ENCODE assay signal across 16 cellular contexts in the genomic region with DNA sequence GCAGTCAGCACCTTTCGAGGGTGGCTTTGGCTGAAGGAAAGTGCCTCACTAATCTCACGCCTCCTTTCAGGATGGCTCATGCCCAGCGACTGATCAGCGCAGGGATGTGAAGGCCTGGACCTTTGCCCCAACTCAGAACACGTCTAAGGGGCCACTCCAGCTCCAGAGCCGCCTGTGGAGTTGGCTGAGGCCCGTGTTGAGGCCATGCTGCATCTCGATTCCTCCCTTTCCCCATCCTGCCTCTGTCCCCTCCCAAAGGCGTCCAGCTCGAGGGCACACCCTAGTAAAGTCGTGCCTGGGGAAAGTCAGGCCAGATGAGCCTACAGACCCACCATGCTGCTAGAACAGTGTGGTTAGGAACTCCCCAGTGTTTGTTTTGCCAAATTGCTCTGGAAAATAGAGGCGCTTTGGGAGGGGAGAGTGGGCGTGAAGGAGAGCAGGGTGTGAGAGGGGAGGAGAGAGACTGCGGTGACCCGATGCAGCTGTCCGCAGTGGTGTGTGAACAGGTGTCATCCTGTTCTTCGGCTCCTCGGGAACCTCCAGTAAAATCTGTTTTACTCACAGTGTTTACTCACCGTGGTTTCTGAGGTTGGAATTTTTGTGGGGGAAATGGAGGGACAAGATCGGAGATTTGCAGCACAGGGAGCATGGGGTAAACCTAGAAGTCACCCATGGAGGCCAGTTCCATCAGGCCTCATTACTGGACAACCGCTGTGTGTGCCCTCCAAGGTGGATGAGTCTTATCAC.
DNase-seq lines count a peak whose midpoint lies in the region; ATAC-seq, FAIRE-seq and TF ChIP-seq lines count a peak whose summit lies in the region.
"Had no signal": no experiment of that assay in that cellular context is flagged by ENCODE, and none has a peak within 500 bp of the region (broad histone marks: within the 10 kb centered on the region; RNA-seq: fewer than 3 reads in every experiment).

No MANE protein-coding gene starts in this region.

- no peak overlapping the region for H2BK120ac ChIP-seq in H1 (replicated peaks; ENCODE audit: low read depth, low read length)

- TF ChIP-seq RAD21 in H1 (IDR thresholded peaks at IDR 0.05 in 1 of 2, conservative IDR thresholded peaks at IDR 0.05 in 1 of 2; ENCODE audit: low read depth in 2 of 2, low read length in 2 of 2) = no peak

- CTCF ChIA-PET in H1 (lab: Charles Lee; ENCODE audit: partially characterized antibody) = interaction anchor here (1.2 kb wide), 1 partner anchor 35 kb away, joined by 4 read pairs; no protein-coding TSS in a partner anchor

- POLR2A ChIA-PET in H1 (lab: Charles Lee; ENCODE audit: partially characterized antibody) = no interaction called here

- H3K27ac ChIP-seq in H1 (ENCODE audit: low read depth, low read length) = no peak overlapping the region
- H3K27ac ChIP-seq: left lung, sigmoid colon, vagina had no signal

- DNase-seq in H54 (ENCODE audit: insufficient read length, low spot score) = peak; percentile 52
- DNase-seq in NCI-H226 = peak; percentile 32
- DNase-seq in H1 (ENCODE audit: low read depth in 1 of 2, low spot score in 2 of 2) = no peak
- no peak for DNase-seq in activated T-cell treated with anti-CD3 and anti-CD28 coated beads, Interleukin-2, amount 50 U/mL, for 1 hour
- no peak for DNase-seq in activated gamma-delta T cell (lab: John Stamatoyannopoulos, UW)
- DNase-seq: CD8-positive, alpha-beta T cell; MM.1S; naive thymus-derived CD8-positive, alpha-beta T cell; sigmoid colon; stimulated activated naive CD4-positive, alpha-beta T cell treated with Interleukin-2 at 50 U/mL for 16 hours; T-helper 1 cell had no signal

- H3K4me3 ChIP-seq in H1 (ENCODE audit: extremely low read depth in 1 of 4, insufficient read depth in 2 of 4, low read depth in 3 of 4, low read length in 4 of 4) (no peak overlapping the region), skeletal muscle satellite cell (ENCODE audit: low read length) (peak overlapping the region; percentile 7)
- H3K4me3 ChIP-seq: left lung, sigmoid colon, vagina had no signal

- 0 out of 2 replicates have a peak overlapping the region, but pooled peaks have one; percentile 17 for H2BK12ac ChIP-seq in H1 (ENCODE audit: low read depth, low read length)

- H3K4me1 ChIP-seq in H1 (replicated peaks in 1 of 4; ENCODE audit: control insufficient read depth in 3 of 4, insufficient read depth in 4 of 4, low read length in 3 of 4) (no peaks in the 10 kb centered on the region), skeletal muscle satellite cell (ENCODE audit: control insufficient read depth, insufficient read depth, low read length) (peaks cover 20% of the 10 kb centered on the region)
- H3K4me1 ChIP-seq: left lung, sigmoid colon, vagina had no signal

- no peak for TF ChIP-seq POLR2A in H54 (IDR thresholded peaks at IDR 0.05; ENCODE audit: low read depth, low read length)
- no peak for TF ChIP-seq POLR2A in H1 (IDR thresholded peaks at IDR 0.05; ENCODE audit: control extremely low read depth in 1 of 2, low read depth in 2 of 2, low read length in 2 of 2)

- H3K79me2 ChIP-seq in H1 (ENCODE audit: control insufficient read depth in 1 of 2, insufficient read depth in 2 of 2, low read length in 2 of 2) = no peaks in the 10 kb centered on the region

- H3K18ac ChIP-seq in H1 (ENCODE audit: extremely low read depth, low read length) = no peak overlapping the region

- no peaks in the 10 kb centered on the region for H3K79me1 ChIP-seq in H1 (ENCODE audit: low read depth, low read length)

- no peak overlapping the region for H3K14ac ChIP-seq in H1 (ENCODE audit: insufficient read length)

- H4K8ac ChIP-seq in H1 (ENCODE audit: extremely low read depth, insufficient read depth, low read length) = no peak overlapping the region; the same call in 1 of the 2 replicates

- 0 out of 2 replicates have a peak, but pooled peaks cover 2% of the 10 kb centered on the region for H3K23me2 ChIP-seq in H1 (ENCODE audit: low read depth, low read length)

- no peaks in the 10 kb centered on the region for H3K9me3 ChIP-seq in H1 (ENCODE audit: insufficient read depth in 2 of 2, low read depth in 1 of 2, low read length in 1 of 2)
- no peaks in the 10 kb centered on the region for H3K9me3 ChIP-seq in skeletal muscle satellite cell (replicated peaks; ENCODE audit: low read length)
- H3K9me3 ChIP-seq: left lung, sigmoid colon, vagina had no signal

- no peak overlapping the region for H3K9ac ChIP-seq in H1 (replicated peaks in 1 of 4; ENCODE audit: extremely low read depth in 1 of 4, low read depth in 3 of 4, low read length in 3 of 4)
- no peak overlapping the region for H3K9ac ChIP-seq in skeletal muscle satellite cell (ENCODE audit: low read depth, low read length)

- no peak overlapping the region; the same call in 1 of the 2 replicates for H2AFZ ChIP-seq in H1 (ENCODE audit: low read length)

- H3K27me3 ChIP-seq in H1 (replicated peaks in 1 of 4; ENCODE audit: control insufficient read depth in 3 of 4, extremely low read depth in 1 of 4, insufficient read depth in 3 of 4, low read length in 3 of 4) (no peaks in the 10 kb centered on the region), skeletal muscle satellite cell (ENCODE audit: control insufficient read depth, insufficient read depth, low read length) (peaks cover 19% of the 10 kb centered on the region)
- H3K27me3 ChIP-seq: left lung, sigmoid colon, vagina had no signal

- H3K4me2 ChIP-seq in H1 (ENCODE audit: insufficient read depth in 1 of 2, low read depth in 2 of 2, low read length in 2 of 2) (no peak overlapping the region), skeletal muscle satellite cell (ENCODE audit: low read length) (peak overlapping the region; percentile 50)

- 94% methylated on average over 18 of the region's 21 CpGs; no CpG with 5 or more reads in 1 of the 2 experiments for WGBS in H1 (ENCODE audit: extremely low coverage in 1 of 2, insufficient coverage in 1 of 2, insufficient read length in 1 of 2, insufficient replicate concordance in 2 of 2, low coverage in 1 of 2, low lambda C conversion rate in 2 of 2, missing lambda C conversion rate in 1 of 2), 2 experiments

- H3K56ac ChIP-seq in H1 (replicated peaks; ENCODE audit: insufficient read length, low read depth, low read length) = no peak overlapping the region

- no peak overlapping the region for H4K91ac ChIP-seq in H1 (replicated peaks; ENCODE audit: insufficient read length, low read length)

- no peak overlapping the region for H2AK5ac ChIP-seq in H1 (ENCODE audit: low read depth, low read length)

- no peak for ATAC-seq in HG03354 (IDR thresholded peaks at IDR 0.05; ENCODE audit: poor library complexity, severe bottlenecking, unreplicated experiment)
- ATAC-seq: activated CD4-positive, CD25-positive, alpha-beta regulatory T cell treated with anti-CD3 and anti-CD28 coated beads, Interleukin-2, amount 50 U/mL, for 24 hours; CD8-positive, alpha-beta T cell; left lung; naive thymus-derived CD8-positive, alpha-beta T cell had no signal

- no peak overlapping the region for H2BK15ac ChIP-seq in H1 (ENCODE audit: low read length)

- no peak for TF ChIP-seq CTCF in H1 (IDR thresholded peaks at IDR 0.05; ENCODE audit: control extremely low read depth in 1 of 3, insufficient read depth in 1 of 3, low read depth in 1 of 3, low read length in 3 of 3)

- no peak overlapping the region for H2BK5ac ChIP-seq in H1 (ENCODE audit: low read depth, low read length)

- FAIRE-seq in H54 (lab: Jason Lieb, UNC) = no peak
- FAIRE-seq in H1 (lab: Jason Lieb, UNC) = no peak

- no peak overlapping the region for H2BK20ac ChIP-seq in H1 (ENCODE audit: low read length)

- H3K36me3 ChIP-seq in H1 (ENCODE audit: control insufficient read depth in 2 of 4, insufficient read depth in 4 of 4, low read length in 3 of 4) (no peaks in the 10 kb centered on the region), skeletal muscle satellite cell (ENCODE audit: insufficient read depth, low read length) (no peaks in the 10 kb centered on the region)
- H3K36me3 ChIP-seq: left lung, sigmoid colon, vagina had no signal

- no peak overlapping the region for H3K23ac ChIP-seq in H1 (ENCODE audit: insufficient read length)

- H3K4ac ChIP-seq in H1 (replicated peaks; ENCODE audit: insufficient read length, low read depth, low read length) = no peak overlapping the region

- no peak for TF ChIP-seq EP300 in H1 (IDR thresholded peaks at IDR 0.05; ENCODE audit: borderline replicate concordance in 1 of 2, low read depth in 2 of 2, low read length in 2 of 2)

- no peak overlapping the region for H4K5ac ChIP-seq in H1 (ENCODE audit: insufficient read length, low read depth, low read length)

- H4K20me1 ChIP-seq in H1 (replicated peaks in 1 of 2; ENCODE audit: control insufficient read depth in 1 of 2, insufficient read depth in 2 of 2, low read length in 2 of 2) = no peaks in the 10 kb centered on the region

TF ChIP-seq in H1, 55 proteins besides CTCF, POLR2A, EP300 and RAD21:
- no peak for TF ChIP-seq SIX5 (IDR thresholded peaks at IDR 0.05; ENCODE audit: low read depth, low read length)
- TF ChIP-seq, protein P1, sequence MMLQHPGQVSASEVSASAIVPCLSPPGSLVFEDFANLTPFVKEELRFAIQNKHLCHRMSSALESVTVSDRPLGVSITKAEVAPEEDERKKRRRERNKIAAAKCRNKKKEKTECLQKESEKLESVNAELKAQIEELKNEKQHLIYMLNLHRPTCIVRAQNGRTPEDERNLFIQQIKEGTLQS (IDR thresholded peaks at IDR 0.05; ENCODE audit: insufficient read depth, low read depth, low read length) = no peak
- TF ChIP-seq HDAC6 (IDR thresholded peaks at IDR 0.05; ENCODE audit: low read depth, low read length) = no peak
- no peak for TF ChIP-seq CREB1 (IDR thresholded peaks at IDR 0.05)
- TF ChIP-seq SIRT6 (IDR thresholded peaks at IDR 0.05; ENCODE audit: low read length) = no peak
- no peak for TF ChIP-seq YY1 (IDR thresholded peaks at IDR 0.05; ENCODE audit: low read depth, low read length)
- no peak for TF ChIP-seq KDM4A (IDR thresholded peaks at IDR 0.05; ENCODE audit: low read depth, low read length, severe bottlenecking)
- no peak for TF ChIP-seq GABPA (IDR thresholded peaks at IDR 0.05; ENCODE audit: borderline replicate concordance, insufficient read depth, low read length)
- TF ChIP-seq TBP (IDR thresholded peaks at IDR 0.05; ENCODE audit: low read depth, low read length) = no peak
- no peak for TF ChIP-seq SIN3A (conservative IDR thresholded peaks at IDR 0.05 in 1 of 2, IDR thresholded peaks at IDR 0.05 in 1 of 2; ENCODE audit: low read depth in 1 of 2, low read length in 2 of 2)
- no peak for TF ChIP-seq TEAD4 (IDR thresholded peaks at IDR 0.05; ENCODE audit: low read depth, low read length)

Comparison
In these comparisons a context has a peak if more than half of its experiments do, and no peak if none do; other contexts are left out.
1. DNase-seq: peak in H54 (single experiment) and NCI-H226 (single experiment); none in H1 (0 of 2), activated T-cell treated with anti-CD3 and anti-CD28 coated beads, Interleukin-2, amount 50 U/mL, for 1 hour (single experiment) and activated gamma-delta T cell (single experiment).